In the genomic region with DNA sequence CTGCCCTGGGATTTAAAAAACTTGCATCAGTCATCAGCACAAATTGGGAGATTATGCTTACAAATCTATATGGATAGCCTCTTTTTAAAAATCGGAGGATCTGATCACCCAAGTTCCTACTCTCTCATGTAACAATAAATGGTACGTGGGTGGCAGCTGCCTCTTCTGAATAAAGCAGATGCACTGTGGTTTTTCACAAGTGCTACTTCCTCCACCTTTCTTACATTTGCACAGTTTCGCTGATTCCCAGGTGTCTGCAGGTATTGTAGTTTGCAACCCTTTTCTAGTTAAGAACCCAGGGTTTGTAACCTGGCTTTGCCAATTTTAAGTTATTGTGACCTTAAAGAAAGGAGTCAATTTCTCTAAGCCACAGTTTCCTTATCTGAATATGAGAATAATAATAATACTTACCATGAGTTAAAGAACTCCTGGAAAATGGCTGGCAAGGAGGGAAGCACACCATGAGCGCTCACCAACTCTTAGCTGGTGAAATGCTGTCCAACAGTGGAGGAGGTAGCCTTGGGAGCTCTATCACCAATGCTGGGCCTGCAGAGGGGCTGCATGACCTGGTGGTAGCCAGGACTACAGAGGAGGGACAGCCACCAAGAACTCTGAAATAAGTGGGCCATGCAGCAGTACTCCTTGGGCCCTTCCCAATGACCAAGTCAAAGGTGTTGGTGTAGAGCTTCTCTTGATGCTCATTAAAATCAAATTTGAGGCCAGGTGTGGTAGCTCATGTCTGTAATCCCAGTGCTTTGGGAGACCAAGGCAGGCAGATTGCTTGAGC, we compare ENCODE assay signal across 12 cellular contexts. TPM values are rescaled to one million over a fixed set of nuclear protein-coding genes. Genes with fewer than 3 reads are reported as not detected.
DNase-seq lines count a peak whose midpoint lies in the region; ATAC-seq and TF ChIP-seq lines count a peak whose summit lies in the region.
"Had no signal": no experiment of that assay in that cellular context is flagged by ENCODE, and none has a peak within 500 bp of the region (broad histone marks: within the 10 kb centered on the region; RNA-seq: fewer than 3 reads in every experiment).

No MANE protein-coding gene starts in this region.

- no peak overlapping the region for H3K9ac ChIP-seq in mammary epithelial cell (ENCODE audit: insufficient read depth, low read length)

- TF ChIP-seq CTCF in mucosa of descending colon (IDR thresholded peaks at IDR 0.05) (no peak), coronary artery (IDR thresholded peaks at IDR 0.05) (no peak), mammary epithelial cell (conservative IDR thresholded peaks at IDR 0.05 in 1 of 2, IDR thresholded peaks at IDR 0.05 in 1 of 2; ENCODE audit: extremely low read depth in 1 of 2, insufficient read depth in 1 of 2, low read depth in 1 of 2, low read length in 2 of 2) (no peak)

- peaks cover 0 to 2% (median 1%) of the 10 kb centered on the region in 7 donors for H3K9me3 Mint-ChIP-seq in CD4-positive, CD25-positive, alpha-beta regulatory T cell
- peaks cover 1% of the 10 kb centered on the region for H3K9me3 Mint-ChIP-seq in activated CD4-positive, alpha-beta memory T cell treated with anti-CD3 and anti-CD28 coated beads for 36 hours
- H3K9me3 Mint-ChIP-seq: mesothelial cell of epicardium had no signal

- H3K27ac Mint-ChIP-seq in CD4-positive, CD25-positive, alpha-beta regulatory T cell: peak overlapping the region in 2 of 3 donors; percentile 96 to 97
- H3K27ac Mint-ChIP-seq in activated CD4-positive, alpha-beta memory T cell treated with anti-CD3 and anti-CD28 coated beads for 36 hours: peak overlapping the region; percentile 93
- H3K27ac Mint-ChIP-seq: mesothelial cell of epicardium had no signal

- H3K27me3 ChIP-seq in CD4-positive, CD25-positive, alpha-beta regulatory T cell (ENCODE audit: control insufficient read depth, insufficient read depth, low read length): no peaks in the 10 kb centered on the region
- no peaks in the 10 kb centered on the region for H3K27me3 ChIP-seq in mammary epithelial cell (ENCODE audit: insufficient read depth, low read length)
- H3K27me3 ChIP-seq: breast epithelium had no signal

- peak overlapping the region; percentile 46 to 82 (median 70) for H3K4me3 Mint-ChIP-seq in CD4-positive, CD25-positive, alpha-beta regulatory T cell
- H3K4me3 Mint-ChIP-seq in activated CD4-positive, alpha-beta memory T cell treated with anti-CD3 and anti-CD28 coated beads for 36 hours: no peak overlapping the region
- H3K4me3 Mint-ChIP-seq: mesothelial cell of epicardium had no signal

- dilution Hi-C loops in mammary epithelial cell (cut with HindIII; ENCODE audit: low sequenced_read_pairs): no loop called here

- H3K36me3 ChIP-seq in CD4-positive, CD25-positive, alpha-beta regulatory T cell (ENCODE audit: control insufficient read depth, insufficient read depth, low read length): no peaks in the 10 kb centered on the region
- H3K36me3 ChIP-seq in mucosa of descending colon (ENCODE audit: low read depth): no peaks in the 10 kb centered on the region
- no peaks in the 10 kb centered on the region for H3K36me3 ChIP-seq in mammary epithelial cell (ENCODE audit: insufficient read depth, low read length)
- H3K36me3 ChIP-seq: breast epithelium had no signal

- no peaks in the 10 kb centered on the region for H3K27me3 Mint-ChIP-seq in CD4-positive, CD25-positive, alpha-beta regulatory T cell
- no peaks in the 10 kb centered on the region for H3K27me3 Mint-ChIP-seq in activated CD4-positive, alpha-beta memory T cell treated with anti-CD3 and anti-CD28 coated beads for 36 hours

- peak overlapping the region; percentile 80 for H3K27ac ChIP-seq in CD4-positive, CD25-positive, alpha-beta regulatory T cell (ENCODE audit: insufficient read depth, low read length, poor library complexity, severe bottlenecking)
- no peak overlapping the region for H3K27ac ChIP-seq in coronary artery
- no peak overlapping the region for H3K27ac ChIP-seq in mammary epithelial cell (ENCODE audit: insufficient read depth, low read depth, low read length)
- H3K27ac ChIP-seq: breast epithelium had no signal

- peak overlapping the region; percentile 65 for H3K4me3 ChIP-seq in CD4-positive, CD25-positive, alpha-beta regulatory T cell (ENCODE audit: low read depth, low read length)
- H3K4me3 ChIP-seq in mucosa of descending colon: no peak overlapping the region
- no peak overlapping the region for H3K4me3 ChIP-seq in coronary artery
- H3K4me3 ChIP-seq in mammary epithelial cell (replicated peaks in 1 of 3; ENCODE audit: insufficient read depth in 1 of 3, low read depth in 2 of 3, low read length in 3 of 3): no peak overlapping the region
- H3K4me3 ChIP-seq: breast epithelium had no signal

- in situ Hi-C loops in mammary epithelial cell (cut with MboI; ENCODE audit: low sequenced_read_pairs in 2 of 2): loop anchor here in 1 of 2 donors (25.0 kb wide), 1 partner anchor 351 kb away; no protein-coding TSS in a partner anchor

- WGBS in mammary epithelial cell (ENCODE audit: low coverage, missing lambda C conversion rate): 72% methylated on average over 4 of the region's 4 CpGs

- DNase-seq in CD4-positive, CD25-positive, alpha-beta regulatory T cell: peak in 2 of 3 donors; percentile 41 to 75
- DNase-seq in activated CD4-positive, alpha-beta memory T cell treated with anti-CD3 and anti-CD28 coated beads for 36 hours: peak; percentile 41
- DNase-seq in mucosa of descending colon: peak in 1 of 3 donors; percentile 29
- no peak for DNase-seq in NCI-H748 treated with DMSO at 0.1 percent for 48 hours (lab: John Stamatoyannopoulos, UW)
- DNase-seq in coronary artery (ENCODE audit: low spot score): no peak
- DNase-seq in mammary epithelial cell: no peak
- DNase-seq: KG1, NCI-H1694 had no signal

- H3K4me1 ChIP-seq in CD4-positive, CD25-positive, alpha-beta regulatory T cell (ENCODE audit: control insufficient read depth, insufficient read depth, low read length, poor library complexity, severe bottlenecking): peaks cover 78% of the 10 kb centered on the region
- H3K4me1 ChIP-seq in mucosa of descending colon (ENCODE audit: low read depth): peaks cover 9% of the 10 kb centered on the region
- H3K4me1 ChIP-seq in mammary epithelial cell (ENCODE audit: insufficient read depth, low read length): no peaks in the 10 kb centered on the region
- H3K4me1 ChIP-seq: breast epithelium had no signal

- BruUV-seq in mammary epithelial cell (replicated peaks; lab: Mats Ljungman, UMichigan): no TSS peak

- ATAC-seq in CD4-positive, CD25-positive, alpha-beta regulatory T cell (ENCODE audit: low read depth in 2 of 2): peak; percentile 18 to 20
- ATAC-seq in GM18511 (IDR thresholded peaks at IDR 0.05; ENCODE audit: unreplicated experiment): peak; percentile 28
- peak; percentile 41 for ATAC-seq in mucosa of descending colon
- ATAC-seq in GM18907 (IDR thresholded peaks at IDR 0.05; ENCODE audit: unreplicated experiment): no peak

- H2AFZ ChIP-seq in mammary epithelial cell (ENCODE audit: low read depth, low read length): no peak overlapping the region

- no peak overlapping the region for H3K4me2 ChIP-seq in mammary epithelial cell (ENCODE audit: insufficient read depth, low read depth, low read length)

- H3K4me1 Mint-ChIP-seq in CD4-positive, CD25-positive, alpha-beta regulatory T cell: peaks cover 25 to 79% (median 64%) of the 10 kb centered on the region in 4 donors
- peaks cover 78% of the 10 kb centered on the region for H3K4me1 Mint-ChIP-seq in activated CD4-positive, alpha-beta memory T cell treated with anti-CD3 and anti-CD28 coated beads for 36 hours (ENCODE audit: low read depth)
- H3K4me1 Mint-ChIP-seq: mesothelial cell of epicardium had no signal

- no peaks in the 10 kb centered on the region for H4K20me1 ChIP-seq in mammary epithelial cell (ENCODE audit: insufficient read depth, low read length)

- H3K36me3 Mint-ChIP-seq in CD4-positive, CD25-positive, alpha-beta regulatory T cell: peaks cover 6% of the 10 kb centered on the region
- peaks cover 2% of the 10 kb centered on the region for H3K36me3 Mint-ChIP-seq in activated CD4-positive, alpha-beta memory T cell treated with anti-CD3 and anti-CD28 coated beads for 36 hours
- H3K36me3 Mint-ChIP-seq: mesothelial cell of epicardium had no signal

- H3K9me3 ChIP-seq in CD4-positive, CD25-positive, alpha-beta regulatory T cell (ENCODE audit: control insufficient read depth in 2 of 2, low read length in 2 of 2): no peaks in the 10 kb centered on the region
- H3K9me3 ChIP-seq in mucosa of descending colon (no peaks in the 10 kb centered on the region), mammary epithelial cell (replicated peaks; ENCODE audit: insufficient read depth, low read length) (no peaks in the 10 kb centered on the region)
- H3K9me3 ChIP-seq: breast epithelium had no signal

- CTCF ChIA-PET in activated CD4-positive, alpha-beta memory T cell treated with anti-CD3 and anti-CD28 coated beads for 36 hours (lab: Charles Lee): interaction anchor here (1.7 to 7.9 kb wide), 7 partner anchors 11 to 144 kb away, joined by 7 to 98 read pairs (median 20); partner anchors contain the start of gene KCNA3
- CTCF ChIA-PET in mammary epithelial cell (lab: Charles Lee; ENCODE audit: low non-redundant PET): no interaction called here

- POLR2A ChIA-PET in activated CD4-positive, alpha-beta memory T cell treated with anti-CD3 and anti-CD28 coated beads for 36 hours (lab: Charles Lee): interaction anchor here (0.6 to 6.7 kb wide), 4 partner anchors 10 to 36 kb away, joined by 4 to 88 read pairs (median 19); no protein-coding TSS in a partner anchor

- intact Hi-C loops in activated CD4-positive, alpha-beta memory T cell treated with anti-CD3 and anti-CD28 coated beads for 36 hours (cut with micrococcal nuclease): loop anchor here (10.0 kb wide), 3 partner anchors 328 to 958 kb away; partner anchors contain the start of genes KCNC4 and LRIF1
- intact Hi-C loops in mucosa of descending colon (cut with DNase I, micrococcal nuclease): no loop called here
- intact Hi-C loops in mammary epithelial cell (cut with micrococcal nuclease): no loop called here

- H3K79me2 ChIP-seq in mammary epithelial cell (ENCODE audit: insufficient read depth, low read length): no peaks in the 10 kb centered on the region

RNA-seq across cellular contexts. Expression of gene KCNA2, which starts 30.2 kb away (rescaled TPM):
- total RNA-seq in CD4-positive, CD25-positive, alpha-beta regulatory T cell: 5.8 TPM
- 1 to 10 TPM in 1 of 4 donors, under 1 TPM in 3; 0.50 to 1.5 (median 0.62) TPM for polyA plus RNA-seq in CD4-positive, CD25-positive, alpha-beta regulatory T cell
- under 1 TPM; 0.24 to 0.36 TPM for total RNA-seq in activated CD4-positive, alpha-beta memory T cell treated with anti-CD3 and anti-CD28 coated beads for 36 hours
- total RNA-seq in mucosa of descending colon (1 to 10 TPM in 1 of 3 donors, under 1 TPM in 2; 0.12 to 4.7 (median 0.46) TPM), mammary epithelial cell (under 1 TPM in 1 of 2 donors, not detected in 1; 0.17 TPM)
- polyA plus RNA-seq in mammary epithelial cell: not detected
- not detected for polyA minus RNA-seq in mammary epithelial cell

RNA-seq across cellular contexts. Expression of gene KCNA3, which starts 38.4 kb away (rescaled TPM):
- 120 TPM for total RNA-seq in CD4-positive, CD25-positive, alpha-beta regulatory T cell
- polyA plus RNA-seq in CD4-positive, CD25-positive, alpha-beta regulatory T cell: 10 to 100 TPM; 61.6 to 87.5 (median 84.9) TPM
- 10 to 100 TPM; 25.2 to 25.6 TPM for total RNA-seq in activated CD4-positive, alpha-beta memory T cell treated with anti-CD3 and anti-CD28 coated beads for 36 hours
- 1 to 10 TPM; 1.5 to 2.7 (median 1.9) TPM for total RNA-seq in mucosa of descending colon
- total RNA-seq in mammary epithelial cell: not detected
- not detected for polyA plus RNA-seq in mammary epithelial cell
- not detected for polyA minus RNA-seq in mammary epithelial cell

Comparison
In these comparisons a context has a peak if more than half of its experiments do, and no peak if none do; other contexts are left out.
1. DNase-seq: peak in CD4-positive, CD25-positive, alpha-beta regulatory T cell (2 of 3) and activated CD4-positive, alpha-beta memory T cell treated with anti-CD3 and anti-CD28 coated beads for 36 hours (single experiment); none in NCI-H748 treated with DMSO at 0.1 percent for 48 hours (single experiment), coronary artery (single experiment) and mammary epithelial cell (single experiment).
2. RNA of gene KCNA3, which starts 38.4 kb away (total RNA-seq): 120 TPM in CD4-positive, CD25-positive, alpha-beta regulatory T cell (single experiment) and 25.2 to 25.6 TPM in activated CD4-positive, alpha-beta memory T cell treated with anti-CD3 and anti-CD28 coated beads for 36 hours; 1.5 to 2.7 TPM in mucosa of descending colon and not detected in mammary epithelial cell; every median in the first group is over 4 times any median in the second.